Comparison of ENCODE assay signal across 13 cellular contexts in genomic region chr10:96047004-96047649, GRCh38. TPM values are rescaled to one million over a fixed set of nuclear protein-coding genes. Genes with fewer than 3 reads are reported as not detected.
DNase-seq lines count a peak whose midpoint lies in the region; TF ChIP-seq lines count a peak whose summit lies in the region.
"Had no signal": no experiment of that assay in that cellular context is flagged by ENCODE, and none has a peak within 500 bp of the region (broad histone marks: within the 10 kb centered on the region; RNA-seq: fewer than 3 reads in every experiment).

No MANE protein-coding gene starts in this region.

- no peaks in the 10 kb centered on the region for H3K36me3 ChIP-seq in mesendoderm (ENCODE audit: control insufficient read depth, insufficient read depth, low read length)
- H3K36me3 ChIP-seq in tibial artery = peaks cover 0 to 6% (median 4%) of the 10 kb centered on the region in 3 donors
- H3K36me3 ChIP-seq in PC-9 (ENCODE audit: low read depth) = no peaks in the 10 kb centered on the region

- TF ChIP-seq CTCF in C4-2B (conservative IDR thresholded peaks at IDR 0.05) (peak; percentile 22), astrocyte of the cerebellum (IDR thresholded peaks at IDR 0.05; ENCODE audit: low read depth, low read length, missing control alignments) (peak; percentile 10), tibial artery (IDR thresholded peaks at IDR 0.05) (no peak), PC-9 (conservative IDR thresholded peaks at IDR 0.05) (no peak)

- H3K4me1 ChIP-seq in mesendoderm (ENCODE audit: control insufficient read depth, low read depth, low read length) (no peaks in the 10 kb centered on the region), tibial artery (peaks cover 0 to 16% (median 7%) of the 10 kb centered on the region in 4 donors), PC-9 (replicated peaks; ENCODE audit: insufficient read depth) (peaks cover 15% of the 10 kb centered on the region; the same call in 1 of the 2 replicates)

- no peaks in the 10 kb centered on the region for H3K9me2 ChIP-seq in PC-9 (ENCODE audit: insufficient read depth)

- H3K18ac ChIP-seq in mesendoderm (ENCODE audit: low read length) = no peak overlapping the region

- H2AK5ac ChIP-seq in mesendoderm (ENCODE audit: low read length) = no peak overlapping the region

- H3F3A ChIP-seq in PC-9 (ENCODE audit: insufficient read depth, low read depth) = no peaks in the 10 kb centered on the region

- H3K56ac ChIP-seq in mesendoderm (ENCODE audit: low read length) = no peak overlapping the region

- H2AFZ ChIP-seq in PC-9 = no peak overlapping the region

- H3K27ac ChIP-seq in C4-2B (no peak overlapping the region), mesendoderm (ENCODE audit: low read depth, low read length) (no peak overlapping the region), tibial artery (no peak overlapping the region), PC-9 (no peak overlapping the region)
- H3K27ac ChIP-seq: left ventricle myocardium inferior had no signal

- H3K23ac ChIP-seq in mesendoderm (ENCODE audit: low read length) = no peak overlapping the region

- BruUV-seq in PC-9 (replicated peaks; lab: Mats Ljungman, UMichigan) = no TSS peak

- in situ Hi-C loops in astrocyte of the cerebellum (cut with HindIII; ENCODE audit: low sequenced_read_pairs) = no loop called here

- H3K4me3 ChIP-seq in astrocyte of the cerebellum (ENCODE audit: low read depth, low read length) (no peak overlapping the region), mesendoderm (ENCODE audit: low read length) (no peak overlapping the region), tibial artery (no peak overlapping the region), PC-9 (no peak overlapping the region)
- H3K4me3 ChIP-seq: left ventricle myocardium inferior had no signal

- H4K20me1 ChIP-seq in PC-9 (ENCODE audit: insufficient read depth) = no peaks in the 10 kb centered on the region

- no peak overlapping the region for H2BK5ac ChIP-seq in mesendoderm (ENCODE audit: low read length)

- no CpG with 5 or more reads among the region's 4 CpGs for WGBS in mesendoderm (ENCODE audit: extremely low coverage, insufficient coverage, low lambda C conversion rate)

- POLR2A ChIA-PET in PC-9 (lab: Charles Lee; ENCODE audit: unreplicated experiment) (no interaction called here), HEK293T (lab: Yijun Ruan, JAX) (interaction anchor here (0.7 to 1.6 kb wide), 2 partner anchors 42 to 83 kb away, joined by 3 to 8 read pairs; partner anchors contain the start of gene ZNF518A)

- no peaks in the 10 kb centered on the region for H3K9me3 ChIP-seq in tibial artery
- H3K9me3 ChIP-seq in PC-9 (ENCODE audit: insufficient read depth, low read depth) = no peaks in the 10 kb centered on the region; the same call in 1 of the 2 replicates
- H3K9me3 ChIP-seq: left ventricle myocardium inferior had no signal

- H4K8ac ChIP-seq in mesendoderm (ENCODE audit: low read depth, low read length) = no peak overlapping the region

- H3K79me2 ChIP-seq in mesendoderm (ENCODE audit: control insufficient read depth, insufficient read depth, low read length) (peaks cover 37% of the 10 kb centered on the region), PC-9 (ENCODE audit: low read depth) (peaks cover 35% of the 10 kb centered on the region)

- H2BK15ac ChIP-seq in mesendoderm (replicated peaks; ENCODE audit: low read depth) = no peak overlapping the region

- H2BK120ac ChIP-seq in mesendoderm (ENCODE audit: low read depth, low read length) = no peak overlapping the region

- peak; percentile 42 for DNase-seq in HuH-7 (ENCODE audit: low spot score)
- DNase-seq in astrocyte of the cerebellum (ENCODE audit: low read depth) = no peak
- peak; percentile 16 for DNase-seq in mesendoderm
- no peak for DNase-seq in tibial artery
- DNase-seq in PC-9 = no peak
- DNase-seq in HEK293T (ENCODE audit: extremely low spot score) = no peak
- DNase-seq: activated CD4-positive, alpha-beta memory T cell treated with anti-CD3 and anti-CD28 coated beads for 36 hours; C1 segment of cervical spinal cord; DMS79 treated with DMSO at 0.1 percent for 48 hours; left ventricle myocardium inferior; naive B cell; NCI-H1694 had no signal

- H4K5ac ChIP-seq in mesendoderm (ENCODE audit: low read length) = no peak overlapping the region

- no peak overlapping the region for H3K4ac ChIP-seq in mesendoderm (ENCODE audit: low read depth, low read length)

- no peak overlapping the region for H3K4me2 ChIP-seq in mesendoderm (ENCODE audit: low read length)
- H3K4me2 ChIP-seq in PC-9 = no peak overlapping the region

- no peak overlapping the region for H3K9ac ChIP-seq in mesendoderm (ENCODE audit: low read length)

- intact Hi-C loops in tibial artery (cut with DNase I; ENCODE audit: low total_unique reads) (no loop called here), PC-9 (cut with micrococcal nuclease; ENCODE audit: unreplicated experiment) (no loop called here)

- H3K27me3 ChIP-seq in mesendoderm (ENCODE audit: insufficient read depth, low read length, poor library complexity) (no peaks in the 10 kb centered on the region), tibial artery (no peaks in the 10 kb centered on the region), PC-9 (ENCODE audit: insufficient read depth, low read depth) (no peaks in the 10 kb centered on the region)

- H3K79me1 ChIP-seq in mesendoderm (ENCODE audit: low read length) = peaks cover 13% of the 10 kb centered on the region

- CTCF ChIA-PET in PC-9 (lab: Charles Lee) = interaction anchor here (0.5 kb wide), 1 partner anchor 183 kb away, joined by 5 read pairs; no protein-coding TSS in a partner anchor
- CTCF ChIA-PET in HEK293T (lab: Yijun Ruan, JAX) = no interaction called here

TF ChIP-seq in HEK293T, 16 proteins besides CTCF, POLR2A, EP300 and RAD21:
- TF ChIP-seq SUZ12 (IDR thresholded peaks at IDR 0.05) (no peak), SP1 (IDR thresholded peaks at IDR 0.05) (no peak), FOXM1 (IDR thresholded peaks at IDR 0.05; ENCODE audit: borderline replicate concordance) (no peak), L3MBTL2 (conservative IDR thresholded peaks at IDR 0.05) (no peak), CTBP1 (IDR thresholded peaks at IDR 0.05; ENCODE audit: borderline replicate concordance) (no peak), ZNF384 (IDR thresholded peaks at IDR 0.05) (no peak), FOXK2 (IDR thresholded peaks at IDR 0.05) (no peak), TARDBP (IDR thresholded peaks at IDR 0.05) (no peak)

RNA-seq across cellular contexts. Expression of gene CCNJ, which starts 3.7 kb away (rescaled TPM):
- polyA plus RNA-seq in mesendoderm (2013, experiment 1 of 2) = 24.9 TPM
- polyA plus RNA-seq in mesendoderm (2013, experiment 2 of 2) = 25.8 TPM
- total RNA-seq in PC-9 (2021) = 2.5 TPM in 2 replicates

Comparison
In these comparisons a context has a peak if more than half of its experiments do, and no peak if none do; other contexts are left out.
1. CTCF ChIP-seq: peak in C4-2B (single experiment) and astrocyte of the cerebellum (single experiment); none in tibial artery (0 of 2) and PC-9 (single experiment).
2. DNase-seq: peak in HuH-7 (single experiment) and mesendoderm (single experiment); none in astrocyte of the cerebellum (single experiment), tibial artery (0 of 2), PC-9 (0 of 2) and HEK293T (single experiment).